In the genomic region with DNA sequence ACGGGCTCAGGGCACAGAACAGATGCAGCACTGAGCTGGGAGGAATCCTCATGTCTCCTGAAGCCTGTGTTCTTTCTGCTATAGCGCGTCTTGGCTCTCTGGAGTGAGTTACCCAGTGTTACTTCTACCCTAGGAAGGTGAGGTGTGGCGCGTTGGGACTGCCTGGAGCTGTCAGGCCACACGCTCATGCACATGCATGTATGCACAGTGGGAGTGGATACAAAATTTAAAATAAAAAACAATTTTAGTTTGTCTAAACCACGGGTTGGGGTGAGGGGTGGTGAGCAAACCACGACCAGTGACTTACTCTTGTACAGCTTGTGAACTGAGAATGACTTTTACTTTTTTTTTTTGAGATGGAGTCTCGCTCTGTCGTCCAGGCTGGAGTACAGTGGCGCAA, we compare ENCODE assay signal across 24 cellular contexts.
DNase-seq lines count a peak whose midpoint lies in the region; TF ChIP-seq lines count a peak whose summit lies in the region.
"Had no signal": no experiment of that assay in that cellular context is flagged by ENCODE, and none has a peak within 500 bp of the region (broad histone marks: within the 10 kb centered on the region; RNA-seq: fewer than 3 reads in every experiment).

No MANE protein-coding gene starts in this region.

- H3K23ac ChIP-seq in neuronal stem cell (ENCODE audit: low read depth, low read length, poor library complexity) = no peak overlapping the region

- H4K20me1 ChIP-seq in Karpas-422 (ENCODE audit: insufficient read depth, low read depth, low read length) = no peaks in the 10 kb centered on the region

- H3K4ac ChIP-seq in neuronal stem cell (ENCODE audit: low read length) = no peak overlapping the region

- H3K9me2 ChIP-seq in Karpas-422 (replicated peaks; ENCODE audit: insufficient read depth, low read length) = no peaks in the 10 kb centered on the region

- H3K4me1 Mint-ChIP-seq in activated naive CD4-positive, alpha-beta T cell treated with anti-CD3 and anti-CD28 coated beads for 36 hours (ENCODE audit: low read depth) = peaks cover 27% of the 10 kb centered on the region
- H3K4me1 Mint-ChIP-seq in activated T-helper 2 cell treated with anti-CD3 and anti-CD28 coated beads, Interferon-gamma antibody, Interleukin-2, Interleukin-4, amounts not matched to agents 10 μg/mL and 5 μg/mL and 100 μg/mL, durations not matched to agents 14 hours and 24 hours and 36 hours (ENCODE audit: low read depth) = peaks cover 29% of the 10 kb centered on the region

- no peaks in the 10 kb centered on the region for H3K79me2 ChIP-seq in Karpas-422 (ENCODE audit: low read length)

- H3K36me3 ChIP-seq in Karpas-422 (ENCODE audit: insufficient read depth, low read length) = no peaks in the 10 kb centered on the region
- no peaks in the 10 kb centered on the region for H3K36me3 ChIP-seq in neuronal stem cell (replicated peaks in 1 of 2; ENCODE audit: control insufficient read depth in 2 of 2, insufficient read depth in 2 of 2, low read length in 2 of 2)
- H3K36me3 ChIP-seq: ovary had no signal

- H2BK5ac ChIP-seq in neuronal stem cell (ENCODE audit: low read length) = no peak overlapping the region

- H2AK5ac ChIP-seq in neuronal stem cell (ENCODE audit: low read depth, low read length) = no peak overlapping the region

- H3K4me3 ChIP-seq in Karpas-422 (ENCODE audit: low read length) = no peak overlapping the region
- H3K4me3 ChIP-seq in neuronal stem cell (ENCODE audit: low read length in 2 of 2) = no peak overlapping the region
- H3K4me3 ChIP-seq: ovary, PC-9 had no signal

- H4K8ac ChIP-seq in neuronal stem cell (ENCODE audit: low read depth, low read length) = no peak overlapping the region

- H3K27me3 Mint-ChIP-seq in activated naive CD4-positive, alpha-beta T cell treated with anti-CD3 and anti-CD28 coated beads for 36 hours (ENCODE audit: low read depth) = no peaks in the 10 kb centered on the region
- no peaks in the 10 kb centered on the region for H3K27me3 Mint-ChIP-seq in activated T-helper 2 cell treated with anti-CD3 and anti-CD28 coated beads, Interferon-gamma antibody, Interleukin-2, Interleukin-4, amounts not matched to agents 10 μg/mL and 5 μg/mL and 100 μg/mL, durations not matched to agents 14 hours and 24 hours and 36 hours (ENCODE audit: low read depth)

- H3K9me3 ChIP-seq in Karpas-422 (ENCODE audit: low read length) (no peaks in the 10 kb centered on the region), neuronal stem cell (replicated peaks in 1 of 2; ENCODE audit: control insufficient read depth in 2 of 2, insufficient read depth in 1 of 2, low read depth in 1 of 2, low read length in 2 of 2) (peaks cover 0 to 4% of the 10 kb centered on the region in 2 donors)
- H3K9me3 ChIP-seq: ovary had no signal

- H3K4me1 ChIP-seq in Karpas-422 (ENCODE audit: low read length) (peaks cover 27% of the 10 kb centered on the region), neuronal stem cell (ENCODE audit: control insufficient read depth in 2 of 2, insufficient read depth in 1 of 2, low read depth in 1 of 2, low read length in 2 of 2) (peaks cover 5 to 6% of the 10 kb centered on the region in 2 donors)

- H2AFZ ChIP-seq in Karpas-422 (ENCODE audit: low read length) (no peak overlapping the region), neuronal stem cell (ENCODE audit: low read length) (no peak overlapping the region)
- H2AFZ ChIP-seq: PC-9 had no signal

- H3K27ac ChIP-seq in Karpas-422 (ENCODE audit: low read length) (no peak overlapping the region), neuronal stem cell (replicated peaks; ENCODE audit: low read length) (no peak overlapping the region)
- H3K27ac ChIP-seq: ovary, PC-9 had no signal

- DNase-seq in activated naive CD4-positive, alpha-beta T cell treated with anti-CD3 and anti-CD28 coated beads for 36 hours = peak; percentile 14
- DNase-seq in activated naive CD4-positive, alpha-beta T cell (lab: John Stamatoyannopoulos, UW) = no peak
- DNase-seq in Karpas-422 (peak; percentile 33), neuronal stem cell (ENCODE audit: low spot score) (no peak), GM13977 (ENCODE audit: low spot score) (no peak), NOMO-1 (lab: John Stamatoyannopoulos, UW; ENCODE audit: unreplicated experiment in 2 of 2) (no peak)
- no peak for DNase-seq in activated T-helper 2 cell treated with anti-CD3 and anti-CD28 coated beads, Interferon-gamma antibody, Interleukin-2, Interleukin-4, amounts not matched to agents 10 μg/mL and 5 μg/mL and 100 μg/mL, durations not matched to agents 14 hours and 24 hours and 36 hours (ENCODE audit: low spot score)
- DNase-seq: activated CD4-positive, CD25-positive, alpha-beta regulatory T cell; effector memory CD4-positive, alpha-beta T cell; EL; foreskin melanocyte; immature natural killer cell; NCI-H1436 treated with DMSO at 0.1 percent for 48 hours; NCI-H446 treated with DMSO at 0.1 percent for 48 hours; ovary; PC-9; retina; SHP77; small intestine; stimulated activated CD4-positive, alpha-beta T cell treated with anti-CD3 and anti-CD28 coated beads, Interleukin-2, amount 100 ng/mL, for 48 hours; substantia nigra; T1000 had no signal

- no peak overlapping the region for H2BK12ac ChIP-seq in neuronal stem cell (ENCODE audit: low read length)

- no peaks in the 10 kb centered on the region for H3K79me1 ChIP-seq in neuronal stem cell (ENCODE audit: low read depth, low read length)

- H3K27ac Mint-ChIP-seq in activated naive CD4-positive, alpha-beta T cell treated with anti-CD3 and anti-CD28 coated beads for 36 hours = no peak overlapping the region
- no peak overlapping the region for H3K27ac Mint-ChIP-seq in activated T-helper 2 cell treated with anti-CD3 and anti-CD28 coated beads, Interferon-gamma antibody, Interleukin-2, Interleukin-4, amounts not matched to agents 10 μg/mL and 5 μg/mL and 100 μg/mL, durations not matched to agents 14 hours and 24 hours and 36 hours

- no CpG with 5 or more reads among the region's 11 CpGs for WGBS in neuronal stem cell (ENCODE audit: extremely low coverage in 2 of 2, insufficient read length in 2 of 2, insufficient replicate concordance in 1 of 2), 2 donors

- in situ Hi-C loops in GM13977 (cut with MboI; ENCODE audit: low pct_unique_long_range_greater_than_20kb, low sequenced_read_pairs, unreplicated experiment) = no loop called here

- TF ChIP-seq CTCF in GM13977 (IDR thresholded peaks at IDR 0.05; ENCODE audit: extremely low read depth, insufficient read depth, missing control alignments) = no peak

- peaks cover 10% of the 10 kb centered on the region for H3K9me3 Mint-ChIP-seq in activated naive CD4-positive, alpha-beta T cell treated with anti-CD3 and anti-CD28 coated beads for 36 hours
- peaks cover 14% of the 10 kb centered on the region for H3K9me3 Mint-ChIP-seq in activated T-helper 2 cell treated with anti-CD3 and anti-CD28 coated beads, Interferon-gamma antibody, Interleukin-2, Interleukin-4, amounts not matched to agents 10 μg/mL and 5 μg/mL and 100 μg/mL, durations not matched to agents 14 hours and 24 hours and 36 hours
- H3K9me3 Mint-ChIP-seq: immature natural killer cell, mesothelial cell of epicardium had no signal

- H3K14ac ChIP-seq in neuronal stem cell (ENCODE audit: low read length) = no peak overlapping the region

- CTCF ChIA-PET in activated naive CD4-positive, alpha-beta T cell treated with anti-CD3 and anti-CD28 coated beads for 36 hours (lab: Charles Lee) = interaction anchor here (0.7 to 1.5 kb wide), 3 partner anchors 10 to 746 kb away, joined by 3 to 6 read pairs (median 5); no protein-coding TSS in a partner anchor

- no peak overlapping the region for H3K4me2 ChIP-seq in Karpas-422 (ENCODE audit: low read depth, low read length, poor library complexity, severe bottlenecking)
- no peak overlapping the region for H3K4me2 ChIP-seq in neuronal stem cell (ENCODE audit: insufficient read depth, low read length, poor library complexity, severe bottlenecking)
- H3K4me2 ChIP-seq: PC-9 had no signal

- H3K4me3 Mint-ChIP-seq in activated naive CD4-positive, alpha-beta T cell treated with anti-CD3 and anti-CD28 coated beads for 36 hours = no peak overlapping the region
- peak overlapping the region; percentile 33 for H3K4me3 Mint-ChIP-seq in activated T-helper 2 cell treated with anti-CD3 and anti-CD28 coated beads, Interferon-gamma antibody, Interleukin-2, Interleukin-4, amounts not matched to agents 10 μg/mL and 5 μg/mL and 100 μg/mL, durations not matched to agents 14 hours and 24 hours and 36 hours (ENCODE audit: low read depth)
- H3K4me3 Mint-ChIP-seq: nephron had no signal

- no peaks in the 10 kb centered on the region for H3K27me3 ChIP-seq in Karpas-422 (ENCODE audit: low read length)
- no peaks in the 10 kb centered on the region for H3K27me3 ChIP-seq in neuronal stem cell (ENCODE audit: control insufficient read depth in 3 of 3, insufficient read depth in 3 of 3, low read depth in 1 of 3, low read length in 3 of 3)
- H3K27me3 ChIP-seq: ovary had no signal

- peak overlapping the region; percentile 82 for H2BK15ac ChIP-seq in neuronal stem cell (ENCODE audit: low read length)

- peak overlapping the region; percentile 5 for H3K18ac ChIP-seq in neuronal stem cell (ENCODE audit: low read length)

- intact Hi-C loops in activated naive CD4-positive, alpha-beta T cell treated with anti-CD3 and anti-CD28 coated beads for 36 hours (cut with micrococcal nuclease) = loop anchor here (5.0 kb wide), 1 partner anchor 146 kb away; no protein-coding TSS in a partner anchor
- intact Hi-C loops in activated T-helper 2 cell treated with anti-CD3 and anti-CD28 coated beads, Interferon-gamma antibody, Interleukin-2, Interleukin-4, amounts not matched to agents 10 μg/mL and 5 μg/mL and 100 μg/mL, durations not matched to agents 14 hours and 24 hours and 36 hours (cut with micrococcal nuclease) = loop anchor here (2.0 kb wide), 2 partner anchors 38 to 56 kb away; no protein-coding TSS in a partner anchor

- H3K9ac ChIP-seq in Karpas-422 (ENCODE audit: low read length) = no peak overlapping the region
- H3K9ac ChIP-seq in neuronal stem cell (ENCODE audit: low read depth, low read length, poor library complexity) = no peak overlapping the region

- H4K91ac ChIP-seq in neuronal stem cell (ENCODE audit: low read depth, low read length, poor library complexity) = no peak overlapping the region

- H3K36me3 Mint-ChIP-seq in activated naive CD4-positive, alpha-beta T cell treated with anti-CD3 and anti-CD28 coated beads for 36 hours (ENCODE audit: low read depth) = peaks cover 1% of the 10 kb centered on the region
- peaks cover 19% of the 10 kb centered on the region for H3K36me3 Mint-ChIP-seq in activated T-helper 2 cell treated with anti-CD3 and anti-CD28 coated beads, Interferon-gamma antibody, Interleukin-2, Interleukin-4, amounts not matched to agents 10 μg/mL and 5 μg/mL and 100 μg/mL, durations not matched to agents 14 hours and 24 hours and 36 hours (ENCODE audit: low read depth)
- H3K36me3 Mint-ChIP-seq: mesothelial cell of epicardium had no signal

- no peak overlapping the region for H2BK120ac ChIP-seq in neuronal stem cell (ENCODE audit: low read depth, low read length)

Comparison
In these comparisons a context has a peak if more than half of its experiments do, and no peak if none do; other contexts are left out.
1. DNase-seq: peak in activated naive CD4-positive, alpha-beta T cell treated with anti-CD3 and anti-CD28 coated beads for 36 hours (single experiment) and Karpas-422 (single experiment); none in activated naive CD4-positive, alpha-beta T cell (0 of 4), activated T-helper 2 cell treated with anti-CD3 and anti-CD28 coated beads, Interferon-gamma antibody, Interleukin-2, Interleukin-4, amounts not matched to agents 10 μg/mL and 5 μg/mL and 100 μg/mL, durations not matched to agents 14 hours and 24 hours and 36 hours (single experiment), neuronal stem cell (single experiment), GM13977 (single experiment) and NOMO-1 (0 of 2).